9 cellular contexts compared by ENCODE assay signal in the genomic region with DNA sequence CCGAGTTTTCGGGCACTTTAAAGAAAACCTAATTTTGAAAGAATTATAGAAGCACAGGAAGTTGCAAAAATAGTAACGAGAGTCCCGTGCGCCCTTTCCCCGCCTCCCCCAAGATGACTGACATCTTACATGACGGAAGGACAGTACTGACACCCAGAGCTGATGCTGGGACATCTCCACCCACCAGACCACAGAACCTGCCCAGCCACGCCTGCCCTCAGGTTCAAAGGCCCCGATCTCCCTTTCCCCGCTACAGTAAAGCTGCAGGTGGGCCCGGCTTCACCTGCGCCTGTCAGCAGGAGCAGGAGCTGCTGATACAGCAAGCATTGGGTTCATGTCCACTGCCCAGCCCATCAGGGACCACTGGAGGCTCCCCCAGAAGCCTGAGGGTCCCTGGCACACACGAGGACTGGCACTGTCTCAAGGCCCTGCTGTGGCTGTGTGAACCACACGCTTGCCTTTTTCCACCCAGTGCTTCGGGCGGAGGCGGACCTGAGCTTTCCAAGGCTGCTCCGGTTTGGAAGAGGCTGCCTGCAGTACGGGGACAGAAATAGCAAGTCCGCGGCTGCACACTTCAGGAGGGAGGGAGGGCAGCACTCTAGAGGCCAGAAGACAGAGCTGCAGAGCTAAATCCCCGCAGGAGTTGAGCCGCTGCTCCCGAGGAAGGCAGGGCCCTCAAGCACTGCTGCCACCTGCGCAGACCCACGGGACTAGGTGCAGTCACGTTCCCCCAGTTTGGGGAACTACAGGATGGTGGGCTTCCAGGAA. TPM values are rescaled to one million over a fixed set of nuclear protein-coding genes. Genes with fewer than 3 reads are reported as not detected.
DNase-seq lines count a peak whose midpoint lies in the region; ATAC-seq and TF ChIP-seq lines count a peak whose summit lies in the region.
"Had no signal": no experiment of that assay in that cellular context is flagged by ENCODE, and none has a peak within 500 bp of the region (broad histone marks: within the 10 kb centered on the region; RNA-seq: fewer than 3 reads in every experiment).

No MANE protein-coding gene starts in this region.

- DNase-seq in Ammon's horn (ENCODE audit: low spot score) (peak; percentile 47), NB4 (ENCODE audit: low read depth) (peak; percentile 32), 8988T (no peak), HCEC 1CT (no peak), lower leg skin (ENCODE audit: low spot score in 2 of 2) (no peak)
- peak; percentile 90 for DNase-seq in activated naive CD4-positive, alpha-beta T cell treated with anti-CD3 and anti-CD28 coated beads, Interleukin-2, amount 10 ng/mL, durations not matched to agents 7 days and 5 days

- no peak overlapping the region for H3K4me3 ChIP-seq in NB4 (ENCODE audit: low read depth, low read length)
- peak overlapping the region in 2 of 3 donors; percentile 20 to 35 for H3K4me3 ChIP-seq in skeletal muscle tissue (ENCODE audit: low read length in 3 of 3)
- H3K4me3 ChIP-seq in lower leg skin (ENCODE audit: low read depth, poor library complexity, severe bottlenecking) = no peak overlapping the region

- TF ChIP-seq CTCF in NB4 (IDR thresholded peaks at IDR 0.05; ENCODE audit: low read depth, low read length) (no peak), lower leg skin (IDR thresholded peaks at IDR 0.05) (no peak)

- no peaks in the 10 kb centered on the region for H3K27me3 ChIP-seq in skeletal muscle tissue (ENCODE audit: control insufficient read depth in 3 of 3, insufficient read depth in 3 of 3, low read length in 3 of 3)

- H3K27ac Mint-ChIP-seq in activated naive CD4-positive, alpha-beta T cell treated with anti-CD3 and anti-CD28 coated beads, Interleukin-2, amount 10 ng/mL, durations not matched to agents 7 days and 5 days = peak overlapping the region; percentile 93

- peaks cover 62% of the 10 kb centered on the region for H3K4me1 Mint-ChIP-seq in activated naive CD4-positive, alpha-beta T cell treated with anti-CD3 and anti-CD28 coated beads, Interleukin-2, amount 10 ng/mL, durations not matched to agents 7 days and 5 days

- peak overlapping the region; percentile 38 to 68 (median 61) for H3K9ac ChIP-seq in skeletal muscle tissue (ENCODE audit: low read depth in 1 of 3, low read length in 3 of 3)

- no peaks in the 10 kb centered on the region for H3K27me3 Mint-ChIP-seq in activated naive CD4-positive, alpha-beta T cell treated with anti-CD3 and anti-CD28 coated beads, Interleukin-2, amount 10 ng/mL, durations not matched to agents 7 days and 5 days

- intact Hi-C loops in lower leg skin (cut with DNase I; ENCODE audit: low total_unique reads) = no loop called here

- CTCF ChIA-PET in activated naive CD4-positive, alpha-beta T cell treated with anti-CD3 and anti-CD28 coated beads, Interleukin-2, amount 10 ng/mL, durations not matched to agents 7 days and 5 days (lab: Charles Lee) = interaction anchor here (0.7 to 2.7 kb wide), 3 partner anchors 25 to 128 kb away, joined by 3 to 6 read pairs (median 3); partner anchors contain the start of gene ZBTB7A

- H3K36me3 Mint-ChIP-seq in activated naive CD4-positive, alpha-beta T cell treated with anti-CD3 and anti-CD28 coated beads, Interleukin-2, amount 10 ng/mL, durations not matched to agents 7 days and 5 days = peaks cover 57% of the 10 kb centered on the region

- WGBS in lower leg skin, 2 donors = 71 to 74% methylated on average over 20 to 24 of the region's 27 CpGs

- no peaks in the 10 kb centered on the region for H3K9me3 Mint-ChIP-seq in activated naive CD4-positive, alpha-beta T cell treated with anti-CD3 and anti-CD28 coated beads, Interleukin-2, amount 10 ng/mL, durations not matched to agents 7 days and 5 days

- ATAC-seq in GM21423 (IDR thresholded peaks at IDR 0.05; ENCODE audit: unreplicated experiment) = peak; percentile 74

- peak overlapping the region; percentile 69 for H3K4me3 Mint-ChIP-seq in activated naive CD4-positive, alpha-beta T cell treated with anti-CD3 and anti-CD28 coated beads, Interleukin-2, amount 10 ng/mL, durations not matched to agents 7 days and 5 days

- H3K4me1 ChIP-seq in skeletal muscle tissue (ENCODE audit: control insufficient read depth in 3 of 3, insufficient read depth in 3 of 3, low read length in 3 of 3) = peaks cover 12 to 19% (median 16%) of the 10 kb centered on the region in 3 donors

- H3K36me3 ChIP-seq in skeletal muscle tissue (ENCODE audit: control insufficient read depth in 3 of 3, insufficient read depth in 3 of 3, low read length in 3 of 3) = peaks cover 46 to 49% (median 47%) of the 10 kb centered on the region in 3 donors

- TF ChIP-seq POLR2A in NB4 (IDR thresholded peaks at IDR 0.05; ENCODE audit: extremely low read depth, insufficient read length) (no peak), lower leg skin (IDR thresholded peaks at IDR 0.05) (no peak)

- H3K9me3 ChIP-seq in skeletal muscle tissue (ENCODE audit: control insufficient read depth in 3 of 3, low read length in 3 of 3) = no peaks in the 10 kb centered on the region

- H3K27ac ChIP-seq in skeletal muscle tissue (ENCODE audit: low read depth, low read length) = peak overlapping the region; percentile 44

RNA-seq across cellular contexts. Expression of gene MAP2K2, which starts 8.7 kb away (rescaled TPM):
- total RNA-seq in skeletal muscle tissue (114 TPM), lower leg skin (100 to 1,000 TPM in 3 of 4 donors, 10 to 100 TPM in 1; 89.0 to 111 (median 106) TPM)

RNA-seq across cellular contexts. Expression of gene CREB3L3, which starts 38.2 kb away (rescaled TPM):
- not detected for total RNA-seq in skeletal muscle tissue
- not detected for total RNA-seq in lower leg skin
- total RNA-seq: kidney epithelial cell had no signal

RNA-seq across cellular contexts. Expression of gene ZBTB7A, which starts 48.5 kb away (rescaled TPM):
- total RNA-seq in skeletal muscle tissue = 4.2 TPM
- total RNA-seq in lower leg skin = 100 to 1,000 TPM; 138 to 162 (median 152) TPM

Comparison
In these comparisons a context has a peak if more than half of its experiments do, and no peak if none do; other contexts are left out.
1. DNase-seq: peak in Ammon's horn (single experiment), NB4 (single experiment) and activated naive CD4-positive, alpha-beta T cell treated with anti-CD3 and anti-CD28 coated beads, Interleukin-2, amount 10 ng/mL, durations not matched to agents 7 days and 5 days (single experiment); none in 8988T (single experiment), HCEC 1CT (single experiment) and lower leg skin (0 of 2).
2. H3K4me3 ChIP-seq: peak in skeletal muscle tissue (2 of 3); none in NB4 (single experiment) and lower leg skin (single experiment).
3. RNA of gene ZBTB7A, which starts 48.5 kb away (total RNA-seq): 138 to 162 TPM in lower leg skin; 4.2 TPM in skeletal muscle tissue (single experiment); every median in the first group is over 10 times any median in the second.